ENCODE assay signal across 1 cellular context in the genomic region with DNA sequence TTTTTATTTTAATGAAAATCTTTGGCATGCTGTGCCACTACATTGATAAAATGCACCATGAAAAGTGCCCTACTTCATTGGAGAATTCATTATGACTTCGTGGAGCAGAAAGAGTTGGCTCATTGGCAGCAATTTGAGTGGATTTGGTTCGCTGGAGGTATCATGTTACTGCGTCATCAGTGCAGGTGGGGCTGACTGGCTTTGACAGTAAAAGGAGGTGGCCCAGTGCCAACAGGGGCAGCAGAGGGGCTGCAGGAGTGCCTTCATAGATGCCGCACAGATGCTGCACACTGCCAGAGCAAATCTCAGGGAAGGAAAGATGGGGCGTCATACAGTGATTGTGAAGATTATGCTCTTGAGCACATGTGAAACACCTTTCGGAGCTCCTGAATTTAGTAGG.
TF ChIP-seq lines count a peak whose summit lies in the region.

No MANE protein-coding gene starts in this region.

TF ChIP-seq in H1, 55 proteins besides CTCF, POLR2A, EP300 and RAD21 (continued from another document):
- TF ChIP-seq JUND (IDR thresholded peaks at IDR 0.05; ENCODE audit: low read length) (no peak), MAFK (IDR thresholded peaks at IDR 0.05; ENCODE audit: low read depth, low read length) (no peak), CEBPB (IDR thresholded peaks at IDR 0.05; ENCODE audit: low read depth, low read length) (no peak), SIX5 (IDR thresholded peaks at IDR 0.05; ENCODE audit: low read depth, low read length) (no peak), CBX8 (IDR thresholded peaks at IDR 0.05; ENCODE audit: borderline replicate concordance, low read depth, low read length) (no peak), HDAC6 (IDR thresholded peaks at IDR 0.05; ENCODE audit: low read depth, low read length) (no peak), SRF (IDR thresholded peaks at IDR 0.05; ENCODE audit: low read depth, low read length) (no peak), ASH2L (IDR thresholded peaks at IDR 0.05; ENCODE audit: low read length) (no peak), ZNF274 (IDR thresholded peaks at IDR 0.05; ENCODE audit: borderline replicate concordance, extremely low read depth, low read length) (no peak), CBX5 (IDR thresholded peaks at IDR 0.05; ENCODE audit: low read depth, low read length) (no peak), YY1 (IDR thresholded peaks at IDR 0.05; ENCODE audit: low read depth, low read length) (no peak), TCF12 (IDR thresholded peaks at IDR 0.05; ENCODE audit: low read depth, low read length) (no peak), HDAC2 (IDR thresholded peaks at IDR 0.05; ENCODE audit: borderline replicate concordance in 1 of 2, low read depth in 2 of 2, low read length in 2 of 2) (no peak), CHD2 (IDR thresholded peaks at IDR 0.05; ENCODE audit: low read length) (no peak)
- TF ChIP-seq, protein P1, sequence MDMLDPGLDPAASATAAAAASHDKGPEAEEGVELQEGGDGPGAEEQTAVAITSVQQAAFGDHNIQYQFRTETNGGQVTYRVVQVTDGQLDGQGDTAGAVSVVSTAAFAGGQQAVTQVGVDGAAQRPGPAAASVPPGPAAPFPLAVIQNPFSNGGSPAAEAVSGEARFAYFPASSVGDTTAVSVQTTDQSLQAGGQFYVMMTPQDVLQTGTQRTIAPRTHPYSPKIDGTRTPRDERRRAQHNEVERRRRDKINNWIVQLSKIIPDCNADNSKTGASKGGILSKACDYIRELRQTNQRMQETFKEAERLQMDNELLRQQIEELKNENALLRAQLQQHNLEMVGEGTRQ (IDR thresholded peaks at IDR 0.05; ENCODE audit: low read length): no peak
